ENCODE assay signal across 7 cellular contexts in the genomic region with DNA sequence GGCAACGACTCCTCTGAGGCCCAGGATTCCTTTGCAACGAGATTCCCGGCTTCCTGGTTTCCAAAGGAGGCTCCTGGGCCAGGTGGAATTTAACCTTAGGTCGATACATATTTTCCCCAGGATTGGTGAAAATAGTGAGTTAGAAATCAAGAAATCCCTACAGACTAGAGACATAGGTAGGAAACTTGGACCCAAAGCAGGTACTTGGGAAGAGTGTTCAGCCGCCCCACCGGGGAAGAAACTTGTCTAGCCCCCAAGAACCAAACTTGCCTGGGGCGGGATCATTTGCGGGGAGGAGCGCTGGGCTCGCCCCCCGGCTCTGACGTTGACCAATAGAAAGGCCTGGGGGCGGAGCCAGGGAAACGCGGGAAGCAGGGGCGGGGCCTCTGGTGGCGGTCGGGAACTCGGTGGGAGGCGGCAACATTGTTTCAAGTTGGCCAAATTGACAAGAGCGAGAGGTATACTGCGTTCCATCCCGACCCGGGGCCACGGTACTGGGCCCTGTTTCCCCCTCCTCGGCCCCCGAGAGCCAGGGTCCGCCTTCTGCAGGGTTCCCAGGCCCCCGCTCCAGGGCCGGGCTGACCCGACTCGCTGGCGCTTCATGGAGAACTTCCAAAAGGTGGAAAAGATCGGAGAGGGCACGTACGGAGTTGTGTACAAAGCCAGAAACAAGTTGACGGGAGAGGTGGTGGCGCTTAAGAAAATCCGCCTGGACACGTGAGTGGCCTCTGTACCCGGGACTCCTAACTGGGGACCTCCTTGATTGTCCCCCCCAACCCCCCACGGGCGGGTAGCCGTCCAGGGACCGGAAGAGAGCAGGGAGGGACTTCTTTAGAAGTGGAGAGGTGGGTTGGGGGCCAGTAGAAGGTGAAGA. TPM values are rescaled to one million over a fixed set of nuclear protein-coding genes. Genes with fewer than 3 reads are reported as not detected.
A peak's percentile ranks its signal among the peaks of the same experiment; 100 is the strongest.
DNase-seq lines count a peak whose midpoint lies in the region; ATAC-seq, FAIRE-seq and TF ChIP-seq lines count a peak whose summit lies in the region.

Gene CDK2 (plus strand): TSS at position 423 of the 874 bp plus-strand sequence. CDS start 179 bp downstream, at position 602.

- WGBS in hepatocyte (ENCODE audit: low lambda C conversion rate, missing lambda C conversion rate): 1% methylated on average over 38 of the region's 45 CpGs

- H3K4me3 ChIP-seq in astrocyte (ENCODE audit: insufficient read depth, low read depth, low read length): peak within 1 kb of the TSS; percentile 94
- H3K4me3 ChIP-seq in hepatocyte: peak within 1 kb of the TSS; percentile 89
- H3K4me3 ChIP-seq in retinal pigment epithelial cell (ENCODE audit: low read length): peak within 1 kb of the TSS; percentile 89

- peaks cover 23% of the 10 kb centered on the region for H3K79me2 ChIP-seq in astrocyte (ENCODE audit: insufficient read depth, low read length)
- H3K79me2 ChIP-seq in hepatocyte: peaks cover 31% of the 10 kb centered on the region

- ATAC-seq in GM18508 (IDR thresholded peaks at IDR 0.05; ENCODE audit: insufficient read depth, unreplicated experiment) (peak; percentile 70), HG02943 (IDR thresholded peaks at IDR 0.05; ENCODE audit: low read depth, unreplicated experiment) (peak; percentile 97)

- H3K27ac Mint-ChIP-seq in astrocyte (ENCODE audit: unreplicated experiment): peak within 1 kb of the TSS; percentile 76

- H3K27ac ChIP-seq in astrocyte (ENCODE audit: low read depth, low read length) (peak within 1 kb of the TSS; percentile 82), hepatocyte (peak within 1 kb of the TSS; percentile 90)

- H3K27me3 Mint-ChIP-seq in astrocyte (ENCODE audit: low read depth, unreplicated experiment): no peaks in the 10 kb centered on the region

- H3K9me3 Mint-ChIP-seq in astrocyte (ENCODE audit: unreplicated experiment): no peaks in the 10 kb centered on the region

- H3K27me3 ChIP-seq in astrocyte (ENCODE audit: insufficient read depth, low read length) (no peaks in the 10 kb centered on the region), hepatocyte (no peaks in the 10 kb centered on the region)

- no peaks in the 10 kb centered on the region for H3K36me3 ChIP-seq in astrocyte (ENCODE audit: insufficient read depth, low read length)
- H3K36me3 ChIP-seq in hepatocyte (replicated peaks; ENCODE audit: insufficient read depth, low read depth): no peaks in the 10 kb centered on the region

- H3K36me3 Mint-ChIP-seq in astrocyte (ENCODE audit: low read depth, unreplicated experiment): no peaks in the 10 kb centered on the region

- peak within 1 kb of the TSS; percentile 95 for H3K4me3 Mint-ChIP-seq in astrocyte (ENCODE audit: unreplicated experiment)

- H2AFZ ChIP-seq in astrocyte (ENCODE audit: low read depth, low read length) (peak within 1 kb of the TSS; percentile 88), hepatocyte (peak within 1 kb of the TSS; percentile 88)

- peak within 1 kb of the TSS; percentile 95 for H3K9ac ChIP-seq in astrocyte (ENCODE audit: low read length)

- peaks cover 15% of the 10 kb centered on the region for H3K4me1 Mint-ChIP-seq in astrocyte (ENCODE audit: low read depth, unreplicated experiment)

- H3K4me2 ChIP-seq in astrocyte (ENCODE audit: low read length): peak within 1 kb of the TSS; percentile 86
- peak within 1 kb of the TSS; percentile 85 for H3K4me2 ChIP-seq in hepatocyte

- no peaks in the 10 kb centered on the region for H4K20me1 ChIP-seq in astrocyte (ENCODE audit: insufficient read depth, low read length)
- H4K20me1 ChIP-seq in hepatocyte (ENCODE audit: insufficient read depth, poor library complexity, severe bottlenecking): no peaks in the 10 kb centered on the region

- peak; percentile 67 to 76 for DNase-seq in NCI-H1930 (lab: John Stamatoyannopoulos, UW)
- DNase-seq in T-helper 9 cell: peak; percentile 87
- peak; percentile 47 for DNase-seq in astrocyte (ENCODE audit: low read depth)
- peak; percentile 96 for DNase-seq in hepatocyte (ENCODE audit: low spot score)
- DNase-seq in retinal pigment epithelial cell (ENCODE audit: low read depth): no peak

- peaks cover 15% of the 10 kb centered on the region for H3K4me1 ChIP-seq in astrocyte (ENCODE audit: insufficient read depth, low read length)
- peaks cover 24% of the 10 kb centered on the region for H3K4me1 ChIP-seq in hepatocyte (ENCODE audit: insufficient read depth)

- no peaks in the 10 kb centered on the region for H3K9me2 ChIP-seq in hepatocyte (replicated peaks; ENCODE audit: insufficient read depth)

- FAIRE-seq in astrocyte (lab: Jason Lieb, UNC): no peak

- H3K9me3 ChIP-seq in astrocyte (ENCODE audit: insufficient read depth, low read depth, low read length) (no peaks in the 10 kb centered on the region), hepatocyte (ENCODE audit: low read depth) (no peaks in the 10 kb centered on the region)

- TF ChIP-seq CTCF in astrocyte (IDR thresholded peaks at IDR 0.05; ENCODE audit: insufficient read depth, low read depth, low read length): no peak
- no peak for TF ChIP-seq CTCF in hepatocyte (IDR thresholded peaks at IDR 0.05; ENCODE audit: poor library complexity)
- no peak for TF ChIP-seq CTCF in retinal pigment epithelial cell (conservative IDR thresholded peaks at IDR 0.05; ENCODE audit: low read depth, low read length)

RNA-seq across cellular contexts. Expression of gene CDK2, which starts in this region (rescaled TPM):
- 37.8 and 44.3 TPM in 2 replicates for total RNA-seq in astrocyte
- total RNA-seq in hepatocyte: 26.6 and 31.1 TPM in 2 replicates
- polyA plus RNA-seq in hepatocyte: 23.9 and 25.8 TPM in 2 replicates
